Comparison of ENCODE assay signal across 20 cellular contexts in genomic region chr7:107918948-107919347, GRCh38.
"Had no signal": no experiment of that assay in that cellular context is flagged by ENCODE, and none has a peak within 500 bp of the region (broad histone marks: within the 10 kb centered on the region; RNA-seq: fewer than 3 reads in every experiment).

No MANE protein-coding gene starts in this region.

- H3K27me3 Mint-ChIP-seq: stimulated activated naive B cell treated with anti-CD40 and anti-IgM and Interleukin-4, amounts not matched to agents 10 μg/mL and 1 μg/mL and 100 μg/mL, for 72 hours; stimulated activated naive CD8-positive, alpha-beta T cell treated with anti-CD3 and anti-CD28 coated beads, Interleukin-15, Interleukin-2, amounts not matched to agents 100 ng/mL and 50 ng/mL, for 24 hours had no signal

- H3K4me1 ChIP-seq: lower lobe of right lung, psoas muscle had no signal

- DNase-seq: dorsolateral prefrontal cortex; effector CD4-positive, alpha-beta T cell; endodermal cell; erythroblast; esophagus squamous epithelium; left ventricle myocardium superior; lower lobe of right lung; natural killer cell; occipital lobe; ovary; posterior cingulate gyrus; psoas muscle; right cardiac atrium; sigmoid colon; spleen; stimulated activated naive B cell treated with anti-CD40 and anti-IgM and Interleukin-4, amounts not matched to agents 10 μg/mL and 1 μg/mL and 100 μg/mL, for 72 hours; upper lobe of left lung had no signal

- H3K36me3 ChIP-seq: ovary had no signal

- H3K27ac Mint-ChIP-seq: endodermal cell; stimulated activated naive B cell treated with anti-CD40 and anti-IgM and Interleukin-4, amounts not matched to agents 10 μg/mL and 1 μg/mL and 100 μg/mL, for 72 hours; stimulated activated naive CD8-positive, alpha-beta T cell treated with anti-CD3 and anti-CD28 coated beads, Interleukin-15, Interleukin-2, amounts not matched to agents 100 ng/mL and 50 ng/mL, for 24 hours had no signal

- ATAC-seq: left ventricle myocardium superior, lower lobe of right lung, natural killer cell, psoas muscle, right cardiac atrium had no signal

- H3K4me3 Mint-ChIP-seq: endodermal cell; natural killer cell; stimulated activated naive B cell treated with anti-CD40 and anti-IgM and Interleukin-4, amounts not matched to agents 10 μg/mL and 1 μg/mL and 100 μg/mL, for 72 hours; stimulated activated naive CD8-positive, alpha-beta T cell treated with anti-CD3 and anti-CD28 coated beads, Interleukin-15, Interleukin-2, amounts not matched to agents 100 ng/mL and 50 ng/mL, for 24 hours had no signal

- H3K4me1 Mint-ChIP-seq: endodermal cell had no signal

- H3K27ac ChIP-seq: esophagus squamous epithelium, lower lobe of right lung, ovary, psoas muscle, spleen, thoracic aorta, upper lobe of left lung had no signal

- H3K9me3 ChIP-seq: esophagus squamous epithelium, lower lobe of right lung, ovary, psoas muscle, sigmoid colon, spleen, thoracic aorta, tibial nerve, upper lobe of left lung had no signal

- H3K27me3 ChIP-seq: dorsolateral prefrontal cortex, esophagus squamous epithelium, ovary, sigmoid colon, spleen, tibial nerve, upper lobe of left lung had no signal

- H3K9me3 Mint-ChIP-seq: natural killer cell; stimulated activated naive B cell treated with anti-CD40 and anti-IgM and Interleukin-4, amounts not matched to agents 10 μg/mL and 1 μg/mL and 100 μg/mL, for 72 hours; stimulated activated naive CD8-positive, alpha-beta T cell treated with anti-CD3 and anti-CD28 coated beads, Interleukin-15, Interleukin-2, amounts not matched to agents 100 ng/mL and 50 ng/mL, for 24 hours had no signal

- H3K4me3 ChIP-seq: dorsolateral prefrontal cortex, esophagus squamous epithelium, lower lobe of right lung, ovary, psoas muscle, sigmoid colon, spleen, thoracic aorta, tibial nerve, upper lobe of left lung had no signal
